ENCODE assay signal across 8 cellular contexts in genomic region chr7:99501236-99501635, GRCh38. TPM values are rescaled to one million over a fixed set of nuclear protein-coding genes. Genes with fewer than 3 reads are reported as not detected.
DNase-seq lines count a peak whose midpoint lies in the region; ATAC-seq and TF ChIP-seq lines count a peak whose summit lies in the region.
"Not testable (repeated sequence)": the region's sequence is repeated elsewhere in the genome, so short reads cannot be mapped to it uniquely, and the experiment has no call there.

No MANE protein-coding gene starts in this region.

- CTCF ChIA-PET in CD8-positive, alpha-beta memory T cell (lab: Charles Lee) = interaction anchor here (2.0 kb wide), 1 partner anchor 27 kb away, joined by 6 read pairs; no protein-coding TSS in a partner anchor
- CTCF ChIA-PET in activated CD8-positive, alpha-beta T cell treated with anti-CD3 and anti-CD28 coated beads, Interleukin-2, amount 10 ng/mL, durations not matched to agents 7 days and 5 days (lab: Charles Lee) = interaction anchor here (1.2 to 1.8 kb wide), 2 partner anchors 25 to 115 kb away, joined by 3 to 7 read pairs; partner anchors contain the start of gene ZSCAN25
- CTCF ChIA-PET in MCF 10A (lab: Yijun Ruan, JAX) = interaction anchor here (0.6 to 0.7 kb wide), 2 partner anchors 24 to 37 kb away, joined by 3 to 4 read pairs; no protein-coding TSS in a partner anchor

- DNase-seq in CD8-positive, alpha-beta memory T cell; activated CD8-positive, alpha-beta T cell treated with anti-CD3 and anti-CD28 coated beads, Interleukin-2, amount 10 ng/mL, durations not matched to agents 7 days and 5 days; MCF 10A (ENCODE audit: unreplicated experiment); left ventricle myocardium inferior; nephron progenitor cell: not testable (repeated sequence)
- peak; percentile 63 for DNase-seq in RKO (ENCODE audit: low spot score)
- DNase-seq in testis = peak; percentile 74

- not testable (repeated sequence) for H3K36me3 ChIP-seq in CD8-positive, alpha-beta memory T cell (ENCODE audit: insufficient read depth, low read length); HUES64 (ENCODE audit: insufficient read depth, low read length); testis (ENCODE audit: low read depth, missing control alignments)
- H3K36me3 ChIP-seq in left ventricle myocardium inferior = peaks cover 24% of the 10 kb centered on the region

- H3K27me3 ChIP-seq in CD8-positive, alpha-beta memory T cell (ENCODE audit: insufficient read depth, low read length, poor library complexity, severe bottlenecking); HUES64 (ENCODE audit: insufficient read depth, low read length); left ventricle myocardium inferior (ENCODE audit: low read depth); testis: not testable (repeated sequence)

- H3K4me3 Mint-ChIP-seq in CD8-positive, alpha-beta memory T cell = peak overlapping the region; percentile 94 to 100 (median 99)
- peak overlapping the region; percentile 93 for H3K4me3 Mint-ChIP-seq in activated CD8-positive, alpha-beta T cell treated with anti-CD3 and anti-CD28 coated beads, Interleukin-2, amount 10 ng/mL, durations not matched to agents 7 days and 5 days
- H3K4me3 Mint-ChIP-seq in MCF 10A (ENCODE audit: unreplicated experiment) = peak overlapping the region; percentile 98
- peak overlapping the region; percentile 98 for H3K4me3 Mint-ChIP-seq in nephron progenitor cell

- not testable (repeated sequence) for ATAC-seq in activated CD8-positive, alpha-beta T cell treated with anti-CD3 and anti-CD28 coated beads, Interleukin-2, amount 10 ng/mL, durations not matched to agents 7 days and 5 days

- not testable (repeated sequence) for H3K9me3 Mint-ChIP-seq in CD8-positive, alpha-beta memory T cell; activated CD8-positive, alpha-beta T cell treated with anti-CD3 and anti-CD28 coated beads, Interleukin-2, amount 10 ng/mL, durations not matched to agents 7 days and 5 days (ENCODE audit: insufficient read depth); MCF 10A (ENCODE audit: unreplicated experiment)
- H3K9me3 Mint-ChIP-seq in nephron progenitor cell = peaks cover 18% of the 10 kb centered on the region

- TF ChIP-seq CTCF in MCF 10A (IDR thresholded peaks at IDR 0.05; ENCODE audit: unreplicated experiment); left ventricle myocardium inferior (IDR thresholded peaks at IDR 0.05; ENCODE audit: borderline replicate concordance); nephron progenitor cell (IDR thresholded peaks at IDR 0.05); testis (IDR thresholded peaks at IDR 0.05): not testable (repeated sequence)

- not testable (repeated sequence) for H3K27me3 Mint-ChIP-seq in CD8-positive, alpha-beta memory T cell; activated CD8-positive, alpha-beta T cell treated with anti-CD3 and anti-CD28 coated beads, Interleukin-2, amount 10 ng/mL, durations not matched to agents 7 days and 5 days (ENCODE audit: low read depth); MCF 10A (ENCODE audit: insufficient read depth, unreplicated experiment); nephron progenitor cell (ENCODE audit: low read depth, poor library complexity)

- POLR2A ChIA-PET in CD8-positive, alpha-beta memory T cell (lab: Charles Lee) = interaction anchor here (0.6 to 1.1 kb wide), 2 partner anchors 57 to 124 kb away, joined by 3 to 4 read pairs; no protein-coding TSS in a partner anchor
- POLR2A ChIA-PET in activated CD8-positive, alpha-beta T cell treated with anti-CD3 and anti-CD28 coated beads, Interleukin-2, amount 10 ng/mL, durations not matched to agents 7 days and 5 days (lab: Charles Lee) = interaction anchor here (1.6 to 3.9 kb wide), 4 partner anchors 57 to 514 kb away, joined by 6 to 57 read pairs (median 8); partner anchors contain the start of genes BUD31, PDAP1, ZKSCAN1 and ZNF655
- POLR2A ChIA-PET in MCF 10A (lab: Yijun Ruan, JAX) = interaction anchor here (0.5 to 4.5 kb wide), 8 partner anchors 28 to 395 kb away, joined by 3 to 51 read pairs (median 22); partner anchors contain the start of genes ATP5MF, CPSF4, FAM200A and PTCD1

- not testable (repeated sequence) for H3K4me3 ChIP-seq in CD8-positive, alpha-beta memory T cell (ENCODE audit: low read length)
- H3K4me3 ChIP-seq in HUES64 (ENCODE audit: low read length) = peak overlapping the region; percentile 84; the same call in 1 of the 2 replicates
- peak overlapping the region; percentile 99 for H3K4me3 ChIP-seq in left ventricle myocardium inferior
- H3K4me3 ChIP-seq in testis = peak overlapping the region in 1 of 2 donors; percentile 96

- H3K9ac ChIP-seq in HUES64 (ENCODE audit: low read depth, low read length) = not testable (repeated sequence)

- peak overlapping the region in 4 of 8 donors; percentile 40 to 90 (median 59) for H3K27ac Mint-ChIP-seq in CD8-positive, alpha-beta memory T cell
- H3K27ac Mint-ChIP-seq in activated CD8-positive, alpha-beta T cell treated with anti-CD3 and anti-CD28 coated beads, Interleukin-2, amount 10 ng/mL, durations not matched to agents 7 days and 5 days = peak overlapping the region; percentile 99
- H3K27ac Mint-ChIP-seq in MCF 10A (ENCODE audit: low read depth, unreplicated experiment); nephron progenitor cell: not testable (repeated sequence)

- not testable (repeated sequence) for H3K27ac ChIP-seq in CD8-positive, alpha-beta memory T cell (ENCODE audit: low read depth, low read length); HUES64 (ENCODE audit: low read depth, low read length); testis
- peak overlapping the region; percentile 96 for H3K27ac ChIP-seq in left ventricle myocardium inferior (replicated peaks)

- H3K4me1 ChIP-seq in CD8-positive, alpha-beta memory T cell (ENCODE audit: insufficient read depth, low read length) = peaks cover 38% of the 10 kb centered on the region
- not testable (repeated sequence) for H3K4me1 ChIP-seq in HUES64 (ENCODE audit: insufficient read depth, low read length)
- H3K4me1 ChIP-seq in left ventricle myocardium inferior (peaks cover 64% of the 10 kb centered on the region), testis (peaks cover 18% of the 10 kb centered on the region)

- H3K4me1 Mint-ChIP-seq in CD8-positive, alpha-beta memory T cell = peaks cover 28 to 60% (median 54%) of the 10 kb centered on the region in 3 donors
- peaks cover 32% of the 10 kb centered on the region for H3K4me1 Mint-ChIP-seq in activated CD8-positive, alpha-beta T cell treated with anti-CD3 and anti-CD28 coated beads, Interleukin-2, amount 10 ng/mL, durations not matched to agents 7 days and 5 days (ENCODE audit: low read depth)
- H3K4me1 Mint-ChIP-seq in MCF 10A (ENCODE audit: insufficient read depth, unreplicated experiment) (peaks cover 21% of the 10 kb centered on the region), nephron progenitor cell (peaks cover 39% of the 10 kb centered on the region)

- TF ChIP-seq POLR2A in testis (IDR thresholded peaks at IDR 0.05) = not testable (repeated sequence)

- H3K36me3 Mint-ChIP-seq in CD8-positive, alpha-beta memory T cell = peaks cover 7 to 38% (median 8%) of the 10 kb centered on the region in 3 donors
- H3K36me3 Mint-ChIP-seq in activated CD8-positive, alpha-beta T cell treated with anti-CD3 and anti-CD28 coated beads, Interleukin-2, amount 10 ng/mL, durations not matched to agents 7 days and 5 days (ENCODE audit: low read depth) = peaks cover 53% of the 10 kb centered on the region
- peaks cover 40% of the 10 kb centered on the region for H3K36me3 Mint-ChIP-seq in MCF 10A (ENCODE audit: insufficient read depth, unreplicated experiment)
- H3K36me3 Mint-ChIP-seq in nephron progenitor cell (ENCODE audit: low read depth) = peaks cover 33% of the 10 kb centered on the region

- not testable (repeated sequence) for BruUV-seq in MCF 10A (replicated peaks; lab: Mats Ljungman, UMichigan)

- 96% methylated on average over 12 of the region's 12 CpGs for WGBS in HUES64
- 63 to 73% methylated on average over 12 of the region's 12 CpGs for WGBS in testis, 2 donors

- intact Hi-C loops in MCF 10A (cut with micrococcal nuclease); left ventricle myocardium inferior (cut with micrococcal nuclease): not testable (repeated sequence)
- intact Hi-C loops in testis (cut with DNase I; ENCODE audit: low total_unique reads) = loop anchor here (10.0 kb wide), 1 partner anchor 54 kb away; the partner anchor contains the start of genes FAM200A and ZNF655

- not testable (repeated sequence) for H3K9me3 ChIP-seq in CD8-positive, alpha-beta memory T cell (ENCODE audit: low read length); HUES64 (ENCODE audit: insufficient read depth, low read depth, low read length); left ventricle myocardium inferior (replicated peaks); testis

RNA-seq across cellular contexts. Expression of gene ZNF394, which starts 1.2 kb away (rescaled TPM):
- 10 to 100 TPM; 34.1 to 35.0 TPM for total RNA-seq in CD8-positive, alpha-beta memory T cell
- 65.6 TPM for polyA plus RNA-seq in CD8-positive, alpha-beta memory T cell
- polyA plus RNA-seq in HUES64 (2013, experiment 1 of 2) = 13.0 TPM
- polyA plus RNA-seq in HUES64 (2013, experiment 2 of 2) = 13.3 TPM
- total RNA-seq in activated CD8-positive, alpha-beta T cell treated with anti-CD3 and anti-CD28 coated beads, Interleukin-2, amount 10 ng/mL, durations not matched to agents 7 days and 5 days = 10 to 100 TPM; 48.3 to 58.1 TPM
- total RNA-seq in MCF 10A (2022) = 17.4 and 20.6 TPM in 2 replicates
- total RNA-seq in left ventricle myocardium inferior = 15.6 TPM
- 10 to 100 TPM; 45.3 to 65.0 TPM for total RNA-seq in testis
- 24.6 TPM for polyA plus RNA-seq in testis (ENCODE audit: insufficient read depth, low read depth, low replicate concordance)

RNA-seq across cellular contexts. Expression of gene ZKSCAN5, which starts 3.2 kb away (rescaled TPM):
- 1 to 10 TPM; 8.4 TPM for total RNA-seq in CD8-positive, alpha-beta memory T cell
- polyA plus RNA-seq in CD8-positive, alpha-beta memory T cell = 5.0 TPM
- polyA plus RNA-seq in HUES64 (2013, experiment 1 of 2) = 12.6 TPM
- polyA plus RNA-seq in HUES64 (2013, experiment 2 of 2) = 13.8 TPM
- total RNA-seq in activated CD8-positive, alpha-beta T cell treated with anti-CD3 and anti-CD28 coated beads, Interleukin-2, amount 10 ng/mL, durations not matched to agents 7 days and 5 days = 10 to 100 TPM; 13.9 TPM
- total RNA-seq in MCF 10A (2022) (13.6 and 16.2 TPM in 2 replicates), left ventricle myocardium inferior (6.0 TPM), testis (10 to 100 TPM; 19.9 to 24.9 TPM)
- 24.7 TPM for polyA plus RNA-seq in testis (ENCODE audit: insufficient read depth, low read depth, low replicate concordance)

RNA-seq across cellular contexts. Expression of gene ZNF789, which starts 28.5 kb away (rescaled TPM):
- 10 to 100 TPM; 12.3 to 12.5 TPM for total RNA-seq in CD8-positive, alpha-beta memory T cell
- 6.1 TPM for polyA plus RNA-seq in CD8-positive, alpha-beta memory T cell
- polyA plus RNA-seq in HUES64 (2013, experiment 1 of 2) = 7.8 TPM
- polyA plus RNA-seq in HUES64 (2013, experiment 2 of 2) = 7.4 TPM
- total RNA-seq in activated CD8-positive, alpha-beta T cell treated with anti-CD3 and anti-CD28 coated beads, Interleukin-2, amount 10 ng/mL, durations not matched to agents 7 days and 5 days = 10 to 100 TPM; 21.5 to 24.2 TPM
- 15.0 and 19.9 TPM in 2 replicates for total RNA-seq in MCF 10A (2022)
- 3.3 TPM for total RNA-seq in left ventricle myocardium inferior
- 10 to 100 TPM; 26.2 to 32.0 TPM for total RNA-seq in testis
- 30.9 TPM for polyA plus RNA-seq in testis (ENCODE audit: insufficient read depth, low read depth, low replicate concordance)

RNA-seq across cellular contexts. Expression of gene ATP5MF, which starts 35.3 kb away (rescaled TPM):
- 100 to 1,000 TPM; 438 to 456 TPM for total RNA-seq in CD8-positive, alpha-beta memory T cell
- polyA plus RNA-seq in CD8-positive, alpha-beta memory T cell = 439 TPM
- polyA plus RNA-seq in HUES64 (2013, experiment 1 of 2) = 509 TPM
- 519 TPM for polyA plus RNA-seq in HUES64 (2013, experiment 2 of 2)
- 100 to 1,000 TPM; 437 to 479 TPM for total RNA-seq in activated CD8-positive, alpha-beta T cell treated with anti-CD3 and anti-CD28 coated beads, Interleukin-2, amount 10 ng/mL, durations not matched to agents 7 days and 5 days
- 417 and 442 TPM in 2 replicates for total RNA-seq in MCF 10A (2022)
- 834 TPM for total RNA-seq in left ventricle myocardium inferior
- total RNA-seq in testis = 100 to 1,000 TPM; 582 to 769 TPM
- 594 TPM for polyA plus RNA-seq in testis (ENCODE audit: insufficient read depth, low read depth, low replicate concordance)

RNA-seq across cellular contexts. Expression of gene FAM200A, which starts 50.7 kb away (rescaled TPM):
- 1 to 10 TPM; 7.9 to 8.4 TPM for total RNA-seq in CD8-positive, alpha-beta memory T cell
- polyA plus RNA-seq in CD8-positive, alpha-beta memory T cell = 7.6 TPM
- polyA plus RNA-seq in HUES64 (2013, experiment 1 of 2) = 8.4 TPM
- 10.3 TPM for polyA plus RNA-seq in HUES64 (2013, experiment 2 of 2)
- 1 to 10 TPM; 5.1 to 5.4 TPM for total RNA-seq in activated CD8-positive, alpha-beta T cell treated with anti-CD3 and anti-CD28 coated beads, Interleukin-2, amount 10 ng/mL, durations not matched to agents 7 days and 5 days
- 6.1 and 7.4 TPM in 2 replicates for total RNA-seq in MCF 10A (2022)
- 6.4 TPM for total RNA-seq in left ventricle myocardium inferior
- 10 to 100 TPM in 1 of 2 donors, 1 to 10 TPM in 1; 9.2 to 11.5 TPM for total RNA-seq in testis
- polyA plus RNA-seq in testis (ENCODE audit: insufficient read depth, low read depth, low replicate concordance) = 11.4 TPM
